ENCODE assay signal across 8 cellular contexts in the genomic region with DNA sequence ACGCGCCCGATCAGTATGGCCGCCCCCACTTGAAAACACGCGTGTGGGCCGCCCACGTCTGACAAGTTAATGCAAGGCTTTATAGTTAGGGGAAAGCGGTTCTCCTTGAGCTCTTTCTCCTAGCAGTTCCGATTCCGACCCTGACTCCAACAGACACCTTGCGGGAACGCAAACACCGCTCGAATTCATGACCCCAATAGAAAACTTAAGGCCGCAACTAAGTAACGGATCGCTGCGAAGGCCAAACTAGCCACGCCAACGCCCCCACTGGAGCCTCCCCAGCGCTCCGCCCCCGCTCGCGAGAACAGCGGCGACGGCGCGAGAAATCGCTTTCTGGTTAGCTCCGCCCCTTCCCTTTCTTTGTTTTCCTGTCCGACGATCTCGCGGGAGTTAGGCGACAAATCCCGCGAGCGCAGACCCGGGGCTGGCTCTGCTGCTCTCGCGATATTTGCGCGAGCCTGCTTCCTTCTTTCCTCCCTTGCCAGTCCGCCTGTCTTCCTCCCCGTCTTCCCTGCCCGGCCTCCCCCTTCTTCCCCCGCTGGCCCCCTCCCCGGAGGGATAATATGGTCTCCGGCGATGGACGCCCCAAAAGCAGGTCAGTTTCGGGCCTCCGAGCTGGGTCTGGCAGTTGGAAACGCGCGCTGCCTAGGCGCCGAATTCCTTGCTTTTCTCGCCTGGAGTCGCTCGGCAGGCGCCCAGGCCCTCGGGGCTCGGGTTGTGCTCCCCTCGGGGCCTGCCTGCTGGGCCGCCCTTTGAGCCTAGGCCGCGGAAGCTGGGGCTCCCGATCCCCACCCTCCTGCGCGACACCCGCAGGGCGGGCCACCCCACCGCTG. TPM values are rescaled to one million over a fixed set of nuclear protein-coding genes. Genes with fewer than 3 reads are reported as not detected.
A peak's percentile ranks its signal among the peaks of the same experiment; 100 is the strongest.
DNase-seq lines count a peak whose midpoint lies in the region; ATAC-seq, FAIRE-seq and TF ChIP-seq lines count a peak whose summit lies in the region.

A gene with protein sequence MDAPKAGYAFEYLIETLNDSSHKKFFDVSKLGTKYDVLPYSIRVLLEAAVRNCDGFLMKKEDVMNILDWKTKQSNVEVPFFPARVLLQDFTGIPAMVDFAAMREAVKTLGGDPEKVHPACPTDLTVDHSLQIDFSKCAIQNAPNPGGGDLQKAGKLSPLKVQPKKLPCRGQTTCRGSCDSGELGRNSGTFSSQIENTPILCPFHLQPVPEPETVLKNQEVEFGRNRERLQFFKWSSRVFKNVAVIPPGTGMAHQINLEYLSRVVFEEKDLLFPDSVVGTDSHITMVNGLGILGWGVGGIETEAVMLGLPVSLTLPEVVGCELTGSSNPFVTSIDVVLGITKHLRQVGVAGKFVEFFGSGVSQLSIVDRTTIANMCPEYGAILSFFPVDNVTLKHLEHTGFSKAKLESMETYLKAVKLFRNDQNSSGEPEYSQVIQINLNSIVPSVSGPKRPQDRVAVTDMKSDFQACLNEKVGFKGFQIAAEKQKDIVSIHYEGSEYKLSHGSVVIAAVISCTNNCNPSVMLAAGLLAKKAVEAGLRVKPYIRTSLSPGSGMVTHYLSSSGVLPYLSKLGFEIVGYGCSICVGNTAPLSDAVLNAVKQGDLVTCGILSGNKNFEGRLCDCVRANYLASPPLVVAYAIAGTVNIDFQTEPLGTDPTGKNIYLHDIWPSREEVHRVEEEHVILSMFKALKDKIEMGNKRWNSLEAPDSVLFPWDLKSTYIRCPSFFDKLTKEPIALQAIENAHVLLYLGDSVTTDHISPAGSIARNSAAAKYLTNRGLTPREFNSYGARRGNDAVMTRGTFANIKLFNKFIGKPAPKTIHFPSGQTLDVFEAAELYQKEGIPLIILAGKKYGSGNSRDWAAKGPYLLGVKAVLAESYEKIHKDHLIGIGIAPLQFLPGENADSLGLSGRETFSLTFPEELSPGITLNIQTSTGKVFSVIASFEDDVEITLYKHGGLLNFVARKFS (plus strand): TSS at position 455 of the 833 bp plus-strand sequence. CDS start 122 bp downstream, at position 577.

- TF ChIP-seq POLR2A in H54 (IDR thresholded peaks at IDR 0.05; ENCODE audit: low read depth, low read length) = peak; percentile 45
- TF ChIP-seq POLR2A in Raji (IDR thresholded peaks at IDR 0.05; ENCODE audit: insufficient read depth, low read depth, low read length) = peak; percentile 91

- peaks cover 33% of the 10 kb centered on the region for H3K4me1 ChIP-seq in Loucy (ENCODE audit: insufficient read depth, low read length, poor library complexity, severe bottlenecking)

- FAIRE-seq in H54 (lab: Jason Lieb, UNC) = peak; percentile 71

- peak; percentile 83 to 89 for ATAC-seq in naive thymus-derived CD8-positive, alpha-beta T cell

- peak; percentile 98 for DNase-seq in EH (ENCODE audit: low read depth)
- DNase-seq in H54 (ENCODE audit: insufficient read length, low spot score) = peak; percentile 79
- DNase-seq in activated T-helper 9 cell treated with anti-CD3 and anti-CD28 coated beads, Interleukin-2, amount 50 U/mL, for 16 hours (ENCODE audit: low read depth) = peak; percentile 95
- peak; percentile 98 for DNase-seq in fibroblast of mammary gland (ENCODE audit: low read depth)
- DNase-seq in naive thymus-derived CD8-positive, alpha-beta T cell = peak; percentile 94 to 99 (median 98)
- peak; percentile 96 to 98 (median 98) for DNase-seq in stimulated activated naive CD4-positive, alpha-beta T cell (lab: John Stamatoyannopoulos, UW)

- peak within 1 kb of the TSS; percentile 92 for H3K4me3 ChIP-seq in Loucy (ENCODE audit: low read length, poor library complexity, severe bottlenecking)
- H3K4me3 ChIP-seq in fibroblast of mammary gland (ENCODE audit: control insufficient read depth, low read depth, low read length) = peak within 1 kb of the TSS; percentile 90

- peaks cover 0 to 24% (median 15%) of the 10 kb centered on the region in 3 donors for H3K36me3 Mint-ChIP-seq in naive thymus-derived CD8-positive, alpha-beta T cell

- no peaks in the 10 kb centered on the region for H3K27me3 Mint-ChIP-seq in naive thymus-derived CD8-positive, alpha-beta T cell

- peaks cover 45% of the 10 kb centered on the region for H4K20me1 ChIP-seq in Loucy (ENCODE audit: insufficient read depth, low read length, poor library complexity, severe bottlenecking)

- H3K36me3 ChIP-seq in Loucy (ENCODE audit: insufficient read depth, low read length) = peaks cover 12% of the 10 kb centered on the region; the same call in 1 of the 2 replicates

- H3K9me2 ChIP-seq in Loucy (replicated peaks; ENCODE audit: low read depth, low read length) = no peaks in the 10 kb centered on the region

- peaks cover 49% of the 10 kb centered on the region for H3K79me2 ChIP-seq in Loucy (ENCODE audit: insufficient read depth, low read length)

- H3K9me3 ChIP-seq in Loucy (ENCODE audit: insufficient read depth, low read depth, low read length) = no peaks in the 10 kb centered on the region

- H3F3A ChIP-seq in Loucy (ENCODE audit: low read depth) = no peaks in the 10 kb centered on the region

- peak within 1 kb of the TSS; percentile 97 for H3K9ac ChIP-seq in Loucy (ENCODE audit: low read depth, low read length, poor library complexity, severe bottlenecking)

- H3K27ac Mint-ChIP-seq in naive thymus-derived CD8-positive, alpha-beta T cell = peak within 1 kb of the TSS; percentile 96 to 99 (median 97)

- peak within 1 kb of the TSS; percentile 83 to 99 (median 97) for H3K4me3 Mint-ChIP-seq in naive thymus-derived CD8-positive, alpha-beta T cell

- peak within 1 kb of the TSS; percentile 85 for H3K4me2 ChIP-seq in Loucy (ENCODE audit: low read depth, low read length, poor library complexity, severe bottlenecking)

- H2AFZ ChIP-seq in Loucy (ENCODE audit: low read length) = peak within 1 kb of the TSS; percentile 96

- H3K9me3 Mint-ChIP-seq in naive thymus-derived CD8-positive, alpha-beta T cell = no peaks in the 10 kb centered on the region

- no peak for TF ChIP-seq CTCF in Loucy (conservative IDR thresholded peaks at IDR 0.05; ENCODE audit: low read length)
- no peak for TF ChIP-seq CTCF in fibroblast of mammary gland (conservative IDR thresholded peaks at IDR 0.05; ENCODE audit: control insufficient read depth, insufficient read depth, low read depth, low read length)

- peaks cover 10 to 58% (median 40%) of the 10 kb centered on the region in 4 donors for H3K4me1 Mint-ChIP-seq in naive thymus-derived CD8-positive, alpha-beta T cell

- peaks cover 4% of the 10 kb centered on the region for H3K27me3 ChIP-seq in Loucy (ENCODE audit: insufficient read depth, low read length, poor library complexity, severe bottlenecking)

- POLR2A ChIA-PET in naive thymus-derived CD8-positive, alpha-beta T cell (lab: Charles Lee) = interaction anchor here (0.6 to 3.5 kb wide), 24 partner anchors 10 to 435 kb away, joined by 3 to 31 read pairs (median 4); a partner anchor contains a TSS

RNA-seq across cellular contexts. Expression of the gene that starts here (rescaled TPM):
- 10 to 100 TPM; 68.6 to 77.4 TPM for total RNA-seq in naive thymus-derived CD8-positive, alpha-beta T cell
- polyA plus RNA-seq in naive thymus-derived CD8-positive, alpha-beta T cell = 10 to 100 TPM; 15.7 to 23.1 (median 16.6) TPM

Comparison
In these comparisons a context has a peak if more than half of its experiments do, and no peak if none do; other contexts are left out.
1. Peak in every context shown above with its lines: DNase-seq, ATAC-seq and H3K4me3 ChIP-seq.